8 cellular contexts compared by ENCODE assay signal in the genomic region with DNA sequence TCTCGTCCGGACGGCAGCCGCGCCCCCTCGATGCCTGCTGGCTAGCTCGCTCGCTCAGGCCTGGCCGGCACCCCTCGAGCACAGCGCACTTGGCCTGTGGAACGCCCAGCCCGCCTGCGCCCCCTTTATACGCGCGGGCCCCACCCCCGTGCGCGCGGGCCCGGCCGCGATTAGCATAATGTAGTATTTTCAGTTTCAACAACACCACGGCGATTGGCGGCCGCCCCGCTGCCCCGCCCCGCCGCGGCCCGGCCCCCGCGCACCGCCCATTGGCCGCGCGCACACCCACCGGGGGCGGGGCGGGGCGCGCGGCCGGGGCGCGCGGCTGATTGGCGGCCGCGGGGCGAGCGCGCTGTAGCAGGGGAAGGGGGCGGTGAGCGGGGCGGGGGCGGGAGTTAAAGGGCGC. TPM values are rescaled to one million over a fixed set of nuclear protein-coding genes. Genes with fewer than 3 reads are reported as not detected.
DNase-seq lines count a peak whose midpoint lies in the region; ATAC-seq and TF ChIP-seq lines count a peak whose summit lies in the region.

CDKN1C (minus strand) TSS at position 100 of the 406 bp plus-strand sequence. CDS start 319 bp downstream, outside the sequence.

- no peaks in the 10 kb centered on the region for H3K36me3 ChIP-seq in Panc1 (ENCODE audit: control insufficient read depth, insufficient read depth, low read length)

- CTCF ChIA-PET in CD4-positive, alpha-beta T cell (lab: Charles Lee) = interaction anchor here (1.1 to 9.0 kb wide), 2 partner anchors 353 kb away, joined by 5 to 158 read pairs; no protein-coding TSS in a partner anchor
- CTCF ChIA-PET in Panc1 (lab: Charles Lee) = interaction anchor here (0.6 to 8.1 kb wide), 3 partner anchors 33 to 353 kb away, joined by 4 to 132 read pairs (median 21); no protein-coding TSS in a partner anchor

- peak within 1 kb of the TSS; percentile 77 for H3K27ac Mint-ChIP-seq in CD4-positive, alpha-beta T cell
- peak within 1 kb of the TSS; percentile 80 to 95 (median 85) for H3K27ac Mint-ChIP-seq in nephron

- H3K27ac ChIP-seq in CD4-positive, alpha-beta T cell (ENCODE audit: low read depth, low read length) = no peak within 1 kb of the TSS
- H3K27ac ChIP-seq in Panc1 (ENCODE audit: low read length) = no peak within 1 kb of the TSS

- no peaks in the 10 kb centered on the region for H3K36me3 Mint-ChIP-seq in CD4-positive, alpha-beta T cell (ENCODE audit: low read depth)
- peaks cover 14% of the 10 kb centered on the region for H3K36me3 Mint-ChIP-seq in nephron (ENCODE audit: low read depth)

- H3K9me3 Mint-ChIP-seq in CD4-positive, alpha-beta T cell = no peaks in the 10 kb centered on the region
- no peaks in the 10 kb centered on the region for H3K9me3 Mint-ChIP-seq in nephron

- peak within 1 kb of the TSS; percentile 56 to 64 for H3K4me3 ChIP-seq in Panc1 (ENCODE audit: low read depth in 2 of 2, low read length in 2 of 2)
- peak within 1 kb of the TSS; percentile 60 for H3K4me3 ChIP-seq in fibroblast of pulmonary artery (replicated peaks; ENCODE audit: low read depth, low read length)

- H3K9me3 ChIP-seq in CD4-positive, alpha-beta T cell (ENCODE audit: control insufficient read depth, low read length) = no peaks in the 10 kb centered on the region
- H3K9me3 ChIP-seq in Panc1 (ENCODE audit: control insufficient read depth, insufficient read depth, low read depth, low read length) = no peaks in the 10 kb centered on the region

- DNase-seq in CD4-positive, alpha-beta T cell = peak; percentile 68 to 85 (median 78)
- DNase-seq in HT-29 (ENCODE audit: low spot score) (peak; percentile 65), Panc1 (ENCODE audit: low read depth, low spot score) (no peak), fibroblast of pulmonary artery (ENCODE audit: low read depth) (peak; percentile 83)
- DNase-seq in activated T-helper 9 cell treated with anti-CD3 and anti-CD28 coated beads, Interleukin-2, amount 50 U/mL, for 16 hours (ENCODE audit: low read depth) = peak; percentile 75
- DNase-seq in stimulated activated naive CD8-positive, alpha-beta T cell treated with anti-CD3 and anti-CD28 coated beads, Interleukin-15, Interleukin-2, amounts not matched to agents 100 U/mL and 50 U/mL, for 24 hours = peak; percentile 79

- POLR2A ChIA-PET in CD4-positive, alpha-beta T cell (lab: Charles Lee) = interaction anchor here (0.6 to 1.3 kb wide), 4 partner anchors 10 to 440 kb away, joined by 3 to 6 read pairs (median 3); partner anchors contain the start of gene KCNQ1
- POLR2A ChIA-PET in Panc1 (lab: Charles Lee) = no interaction called here

- TF ChIP-seq CTCF in CD4-positive, alpha-beta T cell (IDR thresholded peaks at IDR 0.05) = no peak
- no peak for TF ChIP-seq CTCF in Panc1 (IDR thresholded peaks at IDR 0.05)
- TF ChIP-seq CTCF in fibroblast of pulmonary artery (IDR thresholded peaks at IDR 0.05; ENCODE audit: low read length, missing control alignments) = no peak
- TF ChIP-seq CTCF in nephron (IDR thresholded peaks at IDR 0.05; ENCODE audit: unreplicated experiment in 3 of 3) = no peak

- H3K4me1 ChIP-seq in Panc1 (ENCODE audit: control insufficient read depth, insufficient read depth, low read length) = peaks cover 6% of the 10 kb centered on the region; the same call in 1 of the 2 replicates

- in situ Hi-C loops in Panc1 (cut with HindIII; ENCODE audit: low pct_unique_long_range_greater_than_20kb, low sequenced_read_pairs) = no loop called here

- peak; percentile 87 for ATAC-seq in CD4-positive, alpha-beta T cell (ENCODE audit: poor library complexity)
- ATAC-seq in GM21360 (IDR thresholded peaks at IDR 0.05; ENCODE audit: unreplicated experiment) = peak; percentile 66
- ATAC-seq in Panc1 = peak; percentile 70
- peak; percentile 77 for ATAC-seq in stimulated activated naive CD8-positive, alpha-beta T cell treated with anti-CD3 and anti-CD28 coated beads, Interleukin-15, Interleukin-2, amounts not matched to agents 100 U/mL and 50 U/mL, for 24 hours

- H3K27me3 ChIP-seq in CD4-positive, alpha-beta T cell (ENCODE audit: control insufficient read depth, insufficient read depth, low read length) = peaks cover 4% of the 10 kb centered on the region
- H3K27me3 ChIP-seq in Panc1 (ENCODE audit: control insufficient read depth, insufficient read depth, low read length) = no peaks in the 10 kb centered on the region

- no TSS peak for BruUV-seq in Panc1 (replicated peaks; lab: Mats Ljungman, UMichigan)

- H3K4me1 Mint-ChIP-seq in CD4-positive, alpha-beta T cell (ENCODE audit: low read depth) = peaks cover 19% of the 10 kb centered on the region
- peaks cover 45% of the 10 kb centered on the region for H3K4me1 Mint-ChIP-seq in nephron

- H3K27me3 Mint-ChIP-seq in CD4-positive, alpha-beta T cell = no peaks in the 10 kb centered on the region
- H3K27me3 Mint-ChIP-seq in nephron (ENCODE audit: low read depth) = peaks cover 7% of the 10 kb centered on the region

- intact Hi-C loops in CD4-positive, alpha-beta T cell (cut with DNase I, micrococcal nuclease) = loop anchor here in 1 of 2 experiments (2.0 to 10.0 kb wide), 5 partner anchors 17 to 583 kb away; partner anchors contain the start of genes C11orf21, NAP1L4, TRPM5 and TSPAN32
- intact Hi-C loops in Panc1 (cut with micrococcal nuclease; ENCODE audit: unreplicated experiment) = loop anchor here (5.0 to 10.0 kb wide), 2 partner anchors 191 to 458 kb away; partner anchors contain the start of gene KCNQ1OT1

- H3K4me3 Mint-ChIP-seq in CD4-positive, alpha-beta T cell = peak within 1 kb of the TSS; percentile 96
- H3K4me3 Mint-ChIP-seq in nephron = peak within 1 kb of the TSS; percentile 85 to 93 (median 93)

RNA-seq across cellular contexts. Expression of gene CDKN1C, which starts in this region (rescaled TPM):
- 1 to 10 TPM; 1.9 to 2.5 TPM for total RNA-seq in CD4-positive, alpha-beta T cell
- total RNA-seq in HT-29 (2014; rRNA removed; shearing (Covaris generic)) = 5.3 and 9.1 TPM in 2 replicates
- 4.6 TPM for total RNA-seq in Panc1 (2021; ENCODE audit: unreplicated experiment)
- polyA plus RNA-seq in Panc1 (2012; ENCODE audit: insufficient read length) = 10.9 TPM
